ENCODE assay signal across 12 cellular contexts in the genomic region with DNA sequence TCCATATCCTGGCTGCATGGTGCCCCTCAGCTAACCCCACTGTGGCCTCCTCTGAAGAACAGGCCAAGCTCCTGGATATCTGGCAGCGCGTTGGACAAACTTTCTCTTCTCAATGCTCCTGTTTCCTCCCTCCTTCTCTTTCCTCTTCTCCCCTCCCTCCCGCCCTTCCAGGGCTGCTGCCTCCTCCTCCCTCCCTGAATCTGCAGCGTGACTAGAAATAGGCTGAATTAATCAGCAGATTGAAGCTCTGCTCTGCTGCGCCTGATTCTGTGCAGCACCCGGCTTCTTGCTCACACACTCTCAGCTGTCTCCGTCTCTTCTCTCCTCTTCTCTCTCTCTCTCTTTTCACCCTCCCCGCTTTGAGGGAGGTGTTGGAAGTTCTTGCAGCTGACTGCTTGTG. TPM values are rescaled to one million over a fixed set of nuclear protein-coding genes. Genes with fewer than 3 reads are reported as not detected.
DNase-seq lines count a peak whose midpoint lies in the region; ATAC-seq and TF ChIP-seq lines count a peak whose summit lies in the region.
"Had no signal": no experiment of that assay in that cellular context is flagged by ENCODE, and none has a peak within 500 bp of the region (broad histone marks: within the 10 kb centered on the region; RNA-seq: fewer than 3 reads in every experiment).

No MANE protein-coding gene starts in this region.

- H3K4me3 Mint-ChIP-seq in glutamatergic neuron (ENCODE audit: unreplicated experiment), result peak overlapping the region; percentile 16
- H3K4me3 Mint-ChIP-seq in nephron, result peak overlapping the region; percentile 75 to 78 (median 78)
- H3K4me3 Mint-ChIP-seq: activated naive CD8-positive, alpha-beta T cell treated with anti-CD3 and anti-CD28 coated beads, Interleukin-2, amount 10 ng/mL, durations not matched to agents 7 days and 5 days had no signal

- H3K79me2 ChIP-seq in SK-N-SH (ENCODE audit: insufficient read depth), result 0 out of 2 replicates have a peak, but pooled peaks cover 1% of the 10 kb centered on the region

- 93% methylated on average over 8 of the region's 8 CpGs for WGBS in SK-N-SH (ENCODE audit: low lambda C conversion rate)

- H3F3A ChIP-seq in SK-N-SH (replicated peaks; ENCODE audit: insufficient read depth), result no peaks in the 10 kb centered on the region

- H3K36me3 ChIP-seq in thoracic aorta (peaks cover 9% of the 10 kb centered on the region), SK-N-SH (replicated peaks in 1 of 2; ENCODE audit: control insufficient read depth in 1 of 2, insufficient read depth in 2 of 2, low read length in 1 of 2) (peaks cover 21 to 27% of the 10 kb centered on the region in 2 experiments)

- H3K4me1 ChIP-seq in thoracic aorta (ENCODE audit: control insufficient read depth in 1 of 2, low read depth in 2 of 2) (peaks cover 20 to 32% of the 10 kb centered on the region in 2 donors), SK-N-SH (ENCODE audit: control insufficient read depth in 1 of 2, insufficient read depth in 2 of 2, low read depth in 1 of 2, low read length in 1 of 2) (no peaks in the 10 kb centered on the region; a peak in 1 of 4 replicates)

- no peak overlapping the region for H3K9ac ChIP-seq in SK-N-SH

- H2AFZ ChIP-seq in SK-N-SH (ENCODE audit: low read depth), result no peak overlapping the region

- DNase-seq in astrocyte of the hippocampus (ENCODE audit: low read depth, low spot score) (peak; percentile 53), glutamatergic neuron (no peak), thoracic aorta (ENCODE audit: low spot score) (no peak), SK-N-SH (no peak), GM10266 (ENCODE audit: extremely low spot score) (no peak), HT-29 (ENCODE audit: low spot score) (no peak)
- no peak for DNase-seq in activated naive CD4-positive, alpha-beta T cell treated with anti-CD3 and anti-CD28 coated beads, Interleukin-2, amount 50 U/mL, for 16 hours
- DNase-seq: activated CD4-positive, alpha-beta T cell treated with anti-CD3 and anti-CD28 coated beads for 1 hour; activated naive CD8-positive, alpha-beta T cell treated with anti-CD3 and anti-CD28 coated beads, Interleukin-2, amount 10 ng/mL, durations not matched to agents 7 days and 5 days; DMS79 had no signal

- H3K27me3 Mint-ChIP-seq in glutamatergic neuron (ENCODE audit: unreplicated experiment), result peaks cover 8% of the 10 kb centered on the region
- H3K27me3 Mint-ChIP-seq in nephron (ENCODE audit: low read depth), result no peaks in the 10 kb centered on the region
- H3K27me3 Mint-ChIP-seq: activated naive CD8-positive, alpha-beta T cell treated with anti-CD3 and anti-CD28 coated beads, Interleukin-2, amount 10 ng/mL, durations not matched to agents 7 days and 5 days had no signal

- peak; percentile 36 for ATAC-seq in thoracic aorta (ENCODE audit: insufficient number of reproducible peaks, low FRiP score, low read depth)
- ATAC-seq: Panc1 had no signal

- H3K9me3 ChIP-seq in thoracic aorta, result no peaks in the 10 kb centered on the region
- H3K9me3 ChIP-seq in SK-N-SH, result no peaks in the 10 kb centered on the region

- no peak for TF ChIP-seq CTCF in glutamatergic neuron (IDR thresholded peaks at IDR 0.05; ENCODE audit: partially characterized antibody, unreplicated experiment)
- TF ChIP-seq CTCF in nephron (IDR thresholded peaks at IDR 0.05; ENCODE audit: unreplicated experiment in 3 of 3), result no peak
- no peak for TF ChIP-seq CTCF in thoracic aorta (IDR thresholded peaks at IDR 0.05)
- no peak for TF ChIP-seq CTCF in SK-N-SH (IDR thresholded peaks at IDR 0.05)
- no peak for TF ChIP-seq CTCF in GM10266 (IDR thresholded peaks at IDR 0.05; ENCODE audit: control insufficient read depth, insufficient read depth, low read depth, missing control alignments)

- H3K36me3 Mint-ChIP-seq in glutamatergic neuron (ENCODE audit: unreplicated experiment) (no peaks in the 10 kb centered on the region), nephron (ENCODE audit: low read depth) (peaks cover 15% of the 10 kb centered on the region)

- H3K9me3 Mint-ChIP-seq in glutamatergic neuron (ENCODE audit: unreplicated experiment), result peaks cover 4% of the 10 kb centered on the region
- no peaks in the 10 kb centered on the region for H3K9me3 Mint-ChIP-seq in nephron
- H3K9me3 Mint-ChIP-seq: activated naive CD8-positive, alpha-beta T cell treated with anti-CD3 and anti-CD28 coated beads, Interleukin-2, amount 10 ng/mL, durations not matched to agents 7 days and 5 days had no signal

- TF ChIP-seq RAD21 in SK-N-SH (IDR thresholded peaks at IDR 0.05; ENCODE audit: low read length), result no peak

- H3K27ac ChIP-seq in thoracic aorta (peak overlapping the region; percentile 72 to 83), SK-N-SH (ENCODE audit: low read depth in 2 of 2, low read length in 1 of 2) (no peak overlapping the region)

- H3K27ac Mint-ChIP-seq in glutamatergic neuron (ENCODE audit: unreplicated experiment), result no peak overlapping the region
- H3K27ac Mint-ChIP-seq in nephron, result peak overlapping the region; percentile 95 to 97 (median 95)
- H3K27ac Mint-ChIP-seq: activated naive CD8-positive, alpha-beta T cell treated with anti-CD3 and anti-CD28 coated beads, Interleukin-2, amount 10 ng/mL, durations not matched to agents 7 days and 5 days had no signal

- peaks cover 21% of the 10 kb centered on the region for H3K4me1 Mint-ChIP-seq in glutamatergic neuron (ENCODE audit: low read depth, unreplicated experiment)
- peaks cover 66% of the 10 kb centered on the region for H3K4me1 Mint-ChIP-seq in nephron
- H3K4me1 Mint-ChIP-seq: activated naive CD8-positive, alpha-beta T cell treated with anti-CD3 and anti-CD28 coated beads, Interleukin-2, amount 10 ng/mL, durations not matched to agents 7 days and 5 days had no signal

- no peaks in the 10 kb centered on the region for H3K9me2 ChIP-seq in SK-N-SH

- CTCF ChIA-PET in SK-N-SH (lab: Yijun Ruan, JAX), result interaction anchor here (0.8 to 1.8 kb wide), 5 partner anchors 9 to 157 kb away, joined by 3 to 6 read pairs (median 3); a partner anchor contains a TSS

- TF ChIP-seq EP300 in SK-N-SH (IDR thresholded peaks at IDR 0.05; ENCODE audit: borderline replicate concordance in 1 of 2, low read depth in 1 of 2, low read length in 1 of 2), result no peak

- peaks cover 22% of the 10 kb centered on the region; the same call in 1 of the 2 replicates for H4K20me1 ChIP-seq in SK-N-SH (ENCODE audit: insufficient read depth)

- POLR2A ChIA-PET in SK-N-SH (lab: Yijun Ruan, JAX), result interaction anchor here (1.1 kb wide), 2 partner anchors 20 to 23 kb away, joined by 3 to 4 read pairs; a partner anchor contains a TSS

- peak overlapping the region; percentile 40 for H3K4me3 ChIP-seq in thoracic aorta
- H3K4me3 ChIP-seq in SK-N-SH (ENCODE audit: low read depth in 2 of 2, low read length in 1 of 2), result no peak overlapping the region

- no peak overlapping the region for H3K4me2 ChIP-seq in SK-N-SH

- H3K27me3 ChIP-seq in thoracic aorta (replicated peaks; ENCODE audit: insufficient read depth), result no peaks in the 10 kb centered on the region
- H3K27me3 ChIP-seq in SK-N-SH (ENCODE audit: insufficient read depth), result no peaks in the 10 kb centered on the region

TF ChIP-seq in SK-N-SH, 30 proteins besides CTCF, POLR2A, EP300 and RAD21 (continues in another document):
- TF ChIP-seq FOXM1 (IDR thresholded peaks at IDR 0.05; ENCODE audit: low read depth), result no peak
- no peak for TF ChIP-seq SMC3 (IDR thresholded peaks at IDR 0.05; ENCODE audit: low read depth, low read length)
- no peak for TF ChIP-seq MXI1 (IDR thresholded peaks at IDR 0.05; ENCODE audit: low read depth, low read length)
- no peak for TF ChIP-seq CHD2 (IDR thresholded peaks at IDR 0.05; ENCODE audit: low read length, partially characterized antibody)
- TF ChIP-seq, protein P1, sequence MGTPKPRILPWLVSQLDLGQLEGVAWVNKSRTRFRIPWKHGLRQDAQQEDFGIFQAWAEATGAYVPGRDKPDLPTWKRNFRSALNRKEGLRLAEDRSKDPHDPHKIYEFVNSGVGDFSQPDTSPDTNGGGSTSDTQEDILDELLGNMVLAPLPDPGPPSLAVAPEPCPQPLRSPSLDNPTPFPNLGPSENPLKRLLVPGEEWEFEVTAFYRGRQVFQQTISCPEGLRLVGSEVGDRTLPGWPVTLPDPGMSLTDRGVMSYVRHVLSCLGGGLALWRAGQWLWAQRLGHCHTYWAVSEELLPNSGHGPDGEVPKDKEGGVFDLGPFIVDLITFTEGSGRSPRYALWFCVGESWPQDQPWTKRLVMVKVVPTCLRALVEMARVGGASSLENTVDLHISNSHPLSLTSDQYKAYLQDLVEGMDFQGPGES (IDR thresholded peaks at IDR 0.05; ENCODE audit: low read depth, low read length), result no peak
- TF ChIP-seq FOSL2 (IDR thresholded peaks at IDR 0.05; ENCODE audit: borderline replicate concordance, low read depth), result no peak
- TF ChIP-seq NRF1 (IDR thresholded peaks at IDR 0.05; ENCODE audit: low read depth, low read length), result no peak
- TF ChIP-seq ELF1 (IDR thresholded peaks at IDR 0.05), result no peak

RNA-seq across cellular contexts. Expression of a gene that starts 19.8 kb away (rescaled TPM):
- total RNA-seq in glutamatergic neuron (ENCODE audit: unreplicated experiment) (117 TPM), thoracic aorta (10 to 100 TPM; 57.1 to 83.4 TPM)
- polyA plus RNA-seq in SK-N-SH (2012; rRNA removed), result 68.0 and 89.9 TPM in 2 replicates
- polyA plus RNA-seq in SK-N-SH (2012; cell fraction: cytosol; rRNA removed), result 20.5 and 37.3 TPM in 2 replicates
- 318 and 375 TPM in 2 replicates for polyA plus RNA-seq in SK-N-SH (2012; cell fraction: nucleus; rRNA removed)
- 34.9 and 50.5 TPM in 2 replicates for total RNA-seq in HT-29 (2014; rRNA removed; shearing (Covaris generic))

RNA-seq across cellular contexts. Expression of a gene that starts 39.1 kb away (rescaled TPM):
- total RNA-seq in glutamatergic neuron (ENCODE audit: unreplicated experiment) (22.1 TPM), thoracic aorta (10 to 100 TPM; 26.0 to 32.4 TPM)
- polyA plus RNA-seq in SK-N-SH (2012; rRNA removed), result 5.2 and 6.5 TPM in 2 replicates
- 2.3 and 4.5 TPM in 2 replicates for polyA plus RNA-seq in SK-N-SH (2012; cell fraction: cytosol; rRNA removed)
- 18.8 and 32.9 TPM in 2 replicates for polyA plus RNA-seq in SK-N-SH (2012; cell fraction: nucleus; rRNA removed)
- 12.3 and 13.6 TPM in 2 replicates for total RNA-seq in HT-29 (2014; rRNA removed; shearing (Covaris generic))

RNA-seq across cellular contexts. Expression of a gene that starts 40.1 kb away (rescaled TPM):
- total RNA-seq in glutamatergic neuron (ENCODE audit: unreplicated experiment), result 26.6 TPM
- total RNA-seq in thoracic aorta, result 10 to 100 TPM; 17.1 to 48.6 TPM
- polyA plus RNA-seq in SK-N-SH (2012; rRNA removed), result 29.8 and 37.7 TPM in 2 replicates
- 14.2 and 21.1 TPM in 2 replicates for polyA plus RNA-seq in SK-N-SH (2012; cell fraction: cytosol; rRNA removed)
- polyA plus RNA-seq in SK-N-SH (2012; cell fraction: nucleus; rRNA removed), result 85.0 and 113 TPM in 2 replicates
- 108 and 134 TPM in 2 replicates for total RNA-seq in HT-29 (2014; rRNA removed; shearing (Covaris generic))

RNA-seq across cellular contexts. Expression of a gene that starts 49.2 kb away (rescaled TPM):
- 4.8 TPM for total RNA-seq in glutamatergic neuron (ENCODE audit: unreplicated experiment)
- total RNA-seq in thoracic aorta, result 10 to 100 TPM in 1 of 2 donors, 1 to 10 TPM in 1; 6.4 to 20.0 TPM
- 4.4 and 6.7 TPM in 2 replicates for polyA plus RNA-seq in SK-N-SH (2012; rRNA removed)
- polyA plus RNA-seq in SK-N-SH (2012; cell fraction: cytosol; rRNA removed), result 1.7 and 3.1 TPM in 2 replicates
- polyA plus RNA-seq in SK-N-SH (2012; cell fraction: nucleus; rRNA removed), result 14.0 and 23.1 TPM in 2 replicates
- 162 and 184 TPM in 2 replicates for total RNA-seq in HT-29 (2014; rRNA removed; shearing (Covaris generic))

Comparison
In these comparisons a context has a peak if more than half of its experiments do, and no peak if none do; other contexts are left out.
1. H3K27ac ChIP-seq: peak in thoracic aorta (2 of 2); none in SK-N-SH (0 of 2).